ENCODE assay signal across 1 cellular context in the genomic region with DNA sequence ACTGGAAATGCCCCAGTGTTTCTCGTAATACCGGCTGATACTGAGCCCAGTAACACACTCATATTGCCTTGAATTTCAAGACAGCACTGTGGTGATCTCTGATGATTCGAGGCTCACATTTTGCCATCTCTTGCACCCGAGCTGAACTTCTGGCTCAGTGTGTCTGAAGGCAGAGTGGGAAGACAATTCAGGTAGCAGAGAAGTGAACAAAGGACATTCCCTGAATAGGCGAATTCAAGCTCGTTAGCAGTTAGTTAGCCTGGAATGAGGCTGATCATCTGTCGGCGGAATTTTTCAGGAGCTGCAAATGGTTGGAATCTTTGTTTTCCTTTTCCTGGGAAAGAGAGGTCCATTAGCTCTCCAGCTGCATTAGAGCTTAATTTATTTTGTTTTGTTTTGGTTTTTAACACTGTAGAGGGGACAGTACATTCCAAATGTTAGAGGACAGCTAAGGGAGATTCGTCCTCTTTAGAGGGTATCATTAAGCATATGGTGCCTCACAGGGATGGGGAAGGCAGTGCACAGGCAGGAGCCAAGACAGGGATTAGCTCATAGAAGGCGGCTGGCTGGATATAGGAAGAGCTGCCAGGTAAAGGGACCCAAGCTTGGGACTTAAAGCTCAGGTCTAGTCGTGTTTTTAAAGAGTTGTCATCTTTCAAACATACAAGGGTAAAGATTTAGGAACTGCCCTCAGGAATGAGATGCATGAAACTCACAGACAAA.
TF ChIP-seq lines count a peak whose summit lies in the region.

No MANE protein-coding gene starts in this region.

TF ChIP-seq in IMR-90, 13 proteins besides CTCF, POLR2A, EP300 and RAD21 (continued from another document):
- TF ChIP-seq, protein P1, sequence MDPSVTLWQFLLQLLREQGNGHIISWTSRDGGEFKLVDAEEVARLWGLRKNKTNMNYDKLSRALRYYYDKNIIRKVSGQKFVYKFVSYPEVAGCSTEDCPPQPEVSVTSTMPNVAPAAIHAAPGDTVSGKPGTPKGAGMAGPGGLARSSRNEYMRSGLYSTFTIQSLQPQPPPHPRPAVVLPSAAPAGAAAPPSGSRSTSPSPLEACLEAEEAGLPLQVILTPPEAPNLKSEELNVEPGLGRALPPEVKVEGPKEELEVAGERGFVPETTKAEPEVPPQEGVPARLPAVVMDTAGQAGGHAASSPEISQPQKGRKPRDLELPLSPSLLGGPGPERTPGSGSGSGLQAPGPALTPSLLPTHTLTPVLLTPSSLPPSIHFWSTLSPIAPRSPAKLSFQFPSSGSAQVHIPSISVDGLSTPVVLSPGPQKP (IDR thresholded peaks at IDR 0.05; ENCODE audit: borderline replicate concordance, low read depth, low read length), result no peak
- no peak for TF ChIP-seq CHD1 (IDR thresholded peaks at IDR 0.05; ENCODE audit: low read depth, low read length)
- TF ChIP-seq NFE2L2 (IDR thresholded peaks at IDR 0.05; ENCODE audit: low read depth, low read length), result no peak
- TF ChIP-seq RCOR1 (IDR thresholded peaks at IDR 0.05; ENCODE audit: insufficient replicate concordance, low read length), result no peak
- no peak for TF ChIP-seq MAFK (IDR thresholded peaks at IDR 0.05; ENCODE audit: low read depth, low read length)
- no peak for TF ChIP-seq MAZ (IDR thresholded peaks at IDR 0.05; ENCODE audit: borderline replicate concordance, low read depth, low read length)
